26 cellular contexts compared by ENCODE assay signal in the genomic region with DNA sequence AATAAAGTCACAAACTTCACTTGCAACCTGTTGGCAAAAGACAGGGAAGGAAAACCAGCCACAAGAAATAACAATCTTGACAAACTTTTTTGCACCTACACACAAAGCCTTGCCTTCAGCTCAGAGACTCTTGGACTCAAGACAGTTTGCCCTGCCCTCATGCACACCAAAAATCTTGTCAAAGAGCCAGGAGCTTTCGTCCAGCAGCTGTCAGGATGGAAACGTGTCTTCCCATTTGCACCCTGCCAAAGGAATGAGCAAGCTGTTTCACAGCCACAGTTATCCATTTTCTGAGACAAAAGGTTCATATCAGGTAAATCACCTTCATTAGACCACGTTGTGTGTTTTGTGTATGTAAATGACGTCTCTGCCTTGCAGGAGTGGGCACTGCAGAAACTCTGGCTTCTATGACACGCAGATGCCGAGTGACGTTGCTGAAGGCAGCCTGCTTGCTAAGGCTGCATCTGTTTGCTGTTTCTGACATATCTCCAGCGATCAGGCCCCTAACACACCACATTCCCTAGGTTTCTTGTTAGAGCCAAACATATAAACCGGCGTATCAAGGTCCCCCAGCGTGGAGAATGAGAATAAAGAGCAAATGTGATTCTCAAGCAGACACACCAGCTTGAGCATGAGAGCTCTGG.
DNase-seq lines count a peak whose midpoint lies in the region; ATAC-seq, FAIRE-seq and TF ChIP-seq lines count a peak whose summit lies in the region.
"Had no signal": no experiment of that assay in that cellular context is flagged by ENCODE, and none has a peak within 500 bp of the region (broad histone marks: within the 10 kb centered on the region; RNA-seq: fewer than 3 reads in every experiment).

No MANE protein-coding gene starts in this region.

- H3K4me1 ChIP-seq in GM23248 (ENCODE audit: insufficient read depth) (no peaks in the 10 kb centered on the region; the same call in 1 of the 2 replicates), SJCRH30 (peaks cover 25% of the 10 kb centered on the region), kidney (ENCODE audit: control insufficient read depth in 1 of 2, insufficient read depth in 1 of 2, low read depth in 1 of 2, low read length in 2 of 2) (peaks cover 0 to 2% of the 10 kb centered on the region in 2 donors), esophagus squamous epithelium (no peaks in the 10 kb centered on the region), small intestine (ENCODE audit: control insufficient read depth in 2 of 2, insufficient read depth in 1 of 2, low read depth in 1 of 2, low read length in 1 of 2) (no peaks in the 10 kb centered on the region)
- H3K4me1 ChIP-seq: thyroid gland had no signal

- no peak overlapping the region for H2AFZ ChIP-seq in GM23248

- no peaks in the 10 kb centered on the region for H3K9me2 ChIP-seq in GM23248 (ENCODE audit: insufficient read depth)

- H3K9me3 ChIP-seq in GM23248 (ENCODE audit: low read depth) (no peaks in the 10 kb centered on the region), SJCRH30 (replicated peaks) (no peaks in the 10 kb centered on the region), kidney (ENCODE audit: control insufficient read depth in 1 of 2, low read length in 2 of 2) (no peaks in the 10 kb centered on the region), esophagus squamous epithelium (no peaks in the 10 kb centered on the region), small intestine (ENCODE audit: control insufficient read depth, low read depth) (no peaks in the 10 kb centered on the region)
- H3K9me3 ChIP-seq: ovary, SJSA1, thyroid gland had no signal

- no peak overlapping the region for H3K27ac ChIP-seq in GM23248
- H3K27ac ChIP-seq in SJCRH30: peak overlapping the region; percentile 36
- no peak overlapping the region for H3K27ac ChIP-seq in kidney (ENCODE audit: low read depth in 2 of 2, low read length in 2 of 2)
- H3K27ac ChIP-seq in esophagus squamous epithelium: no peak overlapping the region
- H3K27ac ChIP-seq in small intestine (ENCODE audit: low read depth in 1 of 2, low read length in 1 of 2): no peak overlapping the region
- H3K27ac ChIP-seq: KMS-11, ovary, SJSA1, thyroid gland had no signal

- no peak overlapping the region for H3K4me2 ChIP-seq in GM23248 (ENCODE audit: unreplicated experiment)
- H3K4me2 ChIP-seq: KMS-11 had no signal

- FAIRE-seq in kidney (lab: Jason Lieb, UNC): no peak
- no peak for FAIRE-seq in small intestine (lab: Jason Lieb, UNC)
- FAIRE-seq: H54 had no signal

- in situ Hi-C loops in GM23248 (cut with MboI): no loop called here

- H3K36me3 ChIP-seq in GM23248 (ENCODE audit: low read depth) (no peaks in the 10 kb centered on the region), SJCRH30 (no peaks in the 10 kb centered on the region), kidney (ENCODE audit: control insufficient read depth in 1 of 2, insufficient read depth in 2 of 2, low read length in 2 of 2) (no peaks in the 10 kb centered on the region), esophagus squamous epithelium (no peaks in the 10 kb centered on the region), small intestine (ENCODE audit: control insufficient read depth in 2 of 2, insufficient read depth in 2 of 2, low read length in 2 of 2) (no peaks in the 10 kb centered on the region)
- H3K36me3 ChIP-seq: ovary, SJSA1, thyroid gland had no signal

- no peak for ATAC-seq in Right ventricle myocardium inferior
- ATAC-seq: right cardiac atrium; stimulated activated memory B cell treated with anti-CD40 and anti-IgM and Interleukin-4, amounts not matched to agents 10 μg/mL and 1 μg/mL and 100 μg/mL, for 72 hours had no signal

- no peak for TF ChIP-seq CTCF in AG10803 (conservative IDR thresholded peaks at IDR 0.05; ENCODE audit: low read length)
- no peak for TF ChIP-seq CTCF in kidney (IDR thresholded peaks at IDR 0.05; ENCODE audit: borderline replicate concordance, extremely low read depth, insufficient read depth)
- no peak for TF ChIP-seq CTCF in esophagus squamous epithelium (IDR thresholded peaks at IDR 0.05)

- H3K9ac ChIP-seq in GM23248 (no peak overlapping the region), kidney (ENCODE audit: low read length in 2 of 2) (no peak overlapping the region)
- H3K9ac ChIP-seq: KMS-11 had no signal

- no peaks in the 10 kb centered on the region for H4K20me1 ChIP-seq in GM23248 (ENCODE audit: insufficient read depth)

- intact Hi-C loops in kidney (cut with DNase I) (no loop called here), Right ventricle myocardium inferior (cut with DNase I) (no loop called here), esophagus squamous epithelium (cut with DNase I) (no loop called here)

- DNase-seq in AG10803 (ENCODE audit: low read depth) (peak; percentile 60), GM23248 (peak; percentile 50), SJCRH30 (peak; percentile 54 to 76), kidney (peak; percentile 4), COLO829 (ENCODE audit: low spot score) (no peak), Right ventricle myocardium inferior (ENCODE audit: missing footprints) (no peak), esophagus squamous epithelium (lab: John Stamatoyannopoulos, UW) (no peak), small intestine (no peak)
- DNase-seq: activated CD4-positive, alpha-beta memory T cell treated with anti-CD3 and anti-CD28 coated beads, Interleukin-2, amount 10 ng/mL, durations not matched to agents 7 days and 5 days; activated CD4-positive, CD25-positive, alpha-beta regulatory T cell; activated naive CD4-positive, alpha-beta T cell; activated T-cell treated with anti-CD3 and anti-CD28 coated beads for 4 hours; amygdala; CD4-positive, alpha-beta memory T cell; kidney glomerular epithelial cell; MV-4-11; naive B cell; NCI-H2029; NCI-H510A treated with DMSO at 0.1 percent for 48 hours; ovary; right cardiac atrium; thyroid gland had no signal

- no peaks in the 10 kb centered on the region for H3K79me2 ChIP-seq in GM23248 (ENCODE audit: insufficient read depth)

- WGBS in GM23248 (ENCODE audit: low coverage in 1 of 2, low lambda C conversion rate in 2 of 2, missing lambda C conversion rate in 2 of 2), 2 experiments: 8 to 12% methylated on average over 11 of the region's 11 CpGs
- 45 to 53% methylated on average over 11 of the region's 11 CpGs for WGBS in esophagus squamous epithelium, 2 donors
- WGBS in small intestine, 3 donors: 54 to 66% (median 58%) methylated on average over 11 of the region's 11 CpGs

- no peak overlapping the region for H3K4me3 ChIP-seq in AG10803 (ENCODE audit: low read length)
- H3K4me3 ChIP-seq in GM23248: no peak overlapping the region
- H3K4me3 ChIP-seq in SJCRH30: peak overlapping the region; percentile 21
- H3K4me3 ChIP-seq in kidney (ENCODE audit: low read length in 2 of 2): no peak overlapping the region
- H3K4me3 ChIP-seq in esophagus squamous epithelium: no peak overlapping the region
- H3K4me3 ChIP-seq in small intestine (ENCODE audit: low read depth in 1 of 2, low read length in 2 of 2): no peak overlapping the region
- H3K4me3 ChIP-seq: ovary, SJSA1, thyroid gland had no signal

- 0 out of 2 replicates have a peak, but pooled peaks cover 3% of the 10 kb centered on the region for H3K27me3 ChIP-seq in GM23248 (replicated peaks; ENCODE audit: insufficient read depth)
- no peaks in the 10 kb centered on the region for H3K27me3 ChIP-seq in SJCRH30
- H3K27me3 ChIP-seq in esophagus squamous epithelium: peaks cover 0 to 9% (median 0%) of the 10 kb centered on the region in 4 donors
- no peaks in the 10 kb centered on the region for H3K27me3 ChIP-seq in small intestine (ENCODE audit: control insufficient read depth in 2 of 2, insufficient read depth in 2 of 2, low read length in 2 of 2)
- H3K27me3 ChIP-seq: ovary, SJSA1, thyroid gland had no signal

- H3F3A ChIP-seq in GM23248 (ENCODE audit: insufficient read depth): no peaks in the 10 kb centered on the region

- TF ChIP-seq POLR2A in esophagus squamous epithelium (IDR thresholded peaks at IDR 0.05): no peak

Comparison
In these comparisons a context has a peak if more than half of its experiments do, and no peak if none do; other contexts are left out.
1. DNase-seq: peak in AG10803 (single experiment), GM23248 (single experiment), SJCRH30 (2 of 2) and kidney (single experiment); none in COLO829 (single experiment), Right ventricle myocardium inferior (single experiment), esophagus squamous epithelium (single experiment) and small intestine (single experiment).